ENCODE assay signal across 8 cellular contexts in the genomic region with DNA sequence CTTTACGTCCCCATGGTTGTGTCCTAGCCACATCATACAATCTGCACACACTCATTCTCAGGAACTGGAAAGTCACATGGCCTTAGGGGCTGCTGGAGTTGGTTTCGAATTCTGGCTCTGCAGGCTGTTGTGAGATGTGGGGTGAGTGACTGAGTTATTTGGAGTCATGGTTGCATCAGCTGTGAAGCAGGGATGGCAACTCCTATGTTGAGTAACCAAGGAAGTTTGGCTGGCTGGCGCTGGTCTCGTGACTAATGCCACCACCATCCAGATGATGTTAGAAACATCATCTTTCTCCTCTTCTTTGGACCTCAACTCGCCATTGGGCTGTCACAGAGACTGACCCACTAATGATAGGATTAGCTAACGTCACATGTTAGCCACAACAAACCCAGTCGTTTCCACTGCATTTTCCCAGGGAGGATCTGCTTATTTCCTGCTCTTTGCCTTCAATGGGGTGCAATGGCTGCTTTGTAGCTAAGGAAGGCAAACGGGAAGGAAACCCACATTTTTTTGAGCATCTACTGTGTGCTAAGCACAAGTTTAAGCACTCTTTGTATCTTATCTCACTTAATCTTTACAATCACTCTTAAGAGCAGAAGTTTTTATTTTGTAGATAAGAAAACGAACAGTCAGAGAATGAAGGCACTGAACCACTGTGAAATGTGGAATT.
DNase-seq lines count a peak whose midpoint lies in the region; ATAC-seq and TF ChIP-seq lines count a peak whose summit lies in the region.

No MANE protein-coding gene starts in this region.

- no peaks in the 10 kb centered on the region for H3K36me3 Mint-ChIP-seq in activated naive CD4-positive, alpha-beta T cell treated with anti-CD3 and anti-CD28 coated beads, Interleukin-2, amount 10 ng/mL, durations not matched to agents 7 days and 5 days

- peaks cover 7% of the 10 kb centered on the region for H3K27me3 Mint-ChIP-seq in activated naive CD4-positive, alpha-beta T cell treated with anti-CD3 and anti-CD28 coated beads, Interleukin-2, amount 10 ng/mL, durations not matched to agents 7 days and 5 days

- peak overlapping the region; percentile 12 for H3K27ac Mint-ChIP-seq in activated naive CD4-positive, alpha-beta T cell treated with anti-CD3 and anti-CD28 coated beads, Interleukin-2, amount 10 ng/mL, durations not matched to agents 7 days and 5 days

- no peaks in the 10 kb centered on the region for H3K9me3 Mint-ChIP-seq in activated naive CD4-positive, alpha-beta T cell treated with anti-CD3 and anti-CD28 coated beads, Interleukin-2, amount 10 ng/mL, durations not matched to agents 7 days and 5 days

- peak; percentile 66 for ATAC-seq in HG03442 (IDR thresholded peaks at IDR 0.05; ENCODE audit: unreplicated experiment)
- no peak for ATAC-seq in HG03521 (IDR thresholded peaks at IDR 0.05; ENCODE audit: unreplicated experiment)
- ATAC-seq in GM18867 (IDR thresholded peaks at IDR 0.05; ENCODE audit: unreplicated experiment): no peak

- DNase-seq in CD1c-positive myeloid dendritic cell (ENCODE audit: extremely low spot score) (peak; percentile 95), lower leg skin (ENCODE audit: low spot score in 2 of 2) (peak; percentile 80 to 94), NCI-H2081 treated with DMSO at 0.1 percent for 48 hours (lab: John Stamatoyannopoulos, UW) (no peak)
- DNase-seq in activated naive CD4-positive, alpha-beta T cell treated with anti-CD3 and anti-CD28 coated beads, Interleukin-2, amount 10 ng/mL, durations not matched to agents 7 days and 5 days: no peak
- DNase-seq in activated CD4-positive, CD25-positive, alpha-beta regulatory T cell (lab: John Stamatoyannopoulos, UW): no peak

- TF ChIP-seq CTCF in lower leg skin (IDR thresholded peaks at IDR 0.05): no peak

- intact Hi-C loops in lower leg skin (cut with DNase I; ENCODE audit: low total_unique reads): no loop called here

- H3K4me3 Mint-ChIP-seq in activated naive CD4-positive, alpha-beta T cell treated with anti-CD3 and anti-CD28 coated beads, Interleukin-2, amount 10 ng/mL, durations not matched to agents 7 days and 5 days: no peak overlapping the region

- no peak for TF ChIP-seq POLR2A in lower leg skin (IDR thresholded peaks at IDR 0.05)

- H3K4me1 Mint-ChIP-seq in activated naive CD4-positive, alpha-beta T cell treated with anti-CD3 and anti-CD28 coated beads, Interleukin-2, amount 10 ng/mL, durations not matched to agents 7 days and 5 days: peaks cover 9% of the 10 kb centered on the region

- CTCF ChIA-PET in activated naive CD4-positive, alpha-beta T cell treated with anti-CD3 and anti-CD28 coated beads, Interleukin-2, amount 10 ng/mL, durations not matched to agents 7 days and 5 days (lab: Charles Lee): interaction anchor here (2.1 kb wide), 1 partner anchor 89 kb away, joined by 7 read pairs; no protein-coding TSS in a partner anchor

- no peak overlapping the region for H3K4me3 ChIP-seq in lower leg skin (ENCODE audit: low read depth, poor library complexity, severe bottlenecking)

- 55 to 64% methylated on average over 9 of the region's 9 CpGs for WGBS in lower leg skin, 2 donors

Comparison
In these comparisons a context has a peak if more than half of its experiments do, and no peak if none do; other contexts are left out.
1. DNase-seq: peak in CD1c-positive myeloid dendritic cell (single experiment) and lower leg skin (2 of 2); none in activated naive CD4-positive, alpha-beta T cell treated with anti-CD3 and anti-CD28 coated beads, Interleukin-2, amount 10 ng/mL, durations not matched to agents 7 days and 5 days (single experiment), NCI-H2081 treated with DMSO at 0.1 percent for 48 hours (single experiment) and activated CD4-positive, CD25-positive, alpha-beta regulatory T cell (0 of 4).